Comparison of ENCODE assay signal across 19 cellular contexts in the genomic region with DNA sequence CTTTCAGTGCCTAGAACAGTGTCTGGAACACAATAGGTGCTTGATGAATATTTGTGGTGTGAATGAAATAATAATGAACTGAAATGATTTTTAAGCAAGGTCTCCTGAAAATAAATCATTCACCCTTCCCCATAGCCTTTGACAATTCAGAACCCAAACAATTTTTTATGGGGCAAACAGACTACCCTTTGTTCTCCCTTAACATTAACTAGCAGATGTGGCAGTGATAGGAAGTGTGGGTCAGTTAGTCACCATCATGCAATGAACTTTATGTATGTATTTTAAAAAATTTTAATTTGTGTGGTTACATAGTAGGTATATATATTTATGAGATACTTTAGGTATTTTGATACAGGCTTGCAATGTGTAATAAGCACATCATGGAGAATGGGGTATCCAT. TPM values are rescaled to one million over a fixed set of nuclear protein-coding genes. Genes with fewer than 3 reads are reported as not detected.
DNase-seq lines count a peak whose midpoint lies in the region; ATAC-seq, FAIRE-seq and TF ChIP-seq lines count a peak whose summit lies in the region.
"Had no signal": no experiment of that assay in that cellular context is flagged by ENCODE, and none has a peak within 500 bp of the region (broad histone marks: within the 10 kb centered on the region; RNA-seq: fewer than 3 reads in every experiment).

No MANE protein-coding gene starts in this region.

- TF ChIP-seq CTCF in mammary epithelial cell (conservative IDR thresholded peaks at IDR 0.05 in 1 of 2, IDR thresholded peaks at IDR 0.05 in 1 of 2; ENCODE audit: extremely low read depth in 1 of 2, insufficient read depth in 1 of 2, low read depth in 1 of 2, low read length in 2 of 2) (no peak), breast epithelium (IDR thresholded peaks at IDR 0.05) (no peak)

- intact Hi-C loops in mammary epithelial cell (cut with micrococcal nuclease) = no loop called here
- intact Hi-C loops in breast epithelium (cut with DNase I; ENCODE audit: low total_unique reads) = no loop called here

- H3K36me3 ChIP-seq in mammary epithelial cell (ENCODE audit: insufficient read depth, low read length) = no peaks in the 10 kb centered on the region
- no peaks in the 10 kb centered on the region for H3K36me3 ChIP-seq in breast epithelium
- H3K36me3 ChIP-seq: BLaER1 treated with 17β-estradiol and CSF1 and Interleukin-3, amounts not matched to agents 10 nM and 100 nM had no signal

- BruUV-seq in mammary epithelial cell (replicated peaks; lab: Mats Ljungman, UMichigan) = no TSS peak

- H3K4me3 ChIP-seq in mammary epithelial cell (replicated peaks in 1 of 3; ENCODE audit: insufficient read depth in 1 of 3, low read depth in 2 of 3, low read length in 3 of 3) = no peak overlapping the region
- no peak overlapping the region for H3K4me3 ChIP-seq in breast epithelium
- H3K4me3 ChIP-seq: BLaER1 treated with 17β-estradiol and CSF1 and Interleukin-3, amounts not matched to agents 10 nM and 100 nM had no signal

- peak overlapping the region; percentile 0 for H3K27ac ChIP-seq in mammary epithelial cell (ENCODE audit: insufficient read depth, low read depth, low read length)
- H3K27ac ChIP-seq in breast epithelium = no peak overlapping the region
- H3K27ac ChIP-seq: BLaER1 treated with 17β-estradiol and CSF1 and Interleukin-3, amounts not matched to agents 10 nM and 100 nM had no signal

- H3K79me2 ChIP-seq in mammary epithelial cell (ENCODE audit: insufficient read depth, low read length) = no peaks in the 10 kb centered on the region

- CTCF ChIA-PET in mammary epithelial cell (lab: Charles Lee; ENCODE audit: low non-redundant PET) = no interaction called here

- no peaks in the 10 kb centered on the region for H3K9me3 ChIP-seq in mammary epithelial cell (replicated peaks; ENCODE audit: insufficient read depth, low read length)
- H3K9me3 ChIP-seq in breast epithelium = no peaks in the 10 kb centered on the region

- peak overlapping the region; percentile 4 for H3K4me3 Mint-ChIP-seq in T-helper 2 cell treated with Interferon-gamma antibody and Interleukin-4, amounts not matched to agents 5 μg/mL and 100 μg/mL, for 36 hours
- H3K4me3 Mint-ChIP-seq in activated T-helper 17 cell treated with anti-CD3 and anti-CD28 coated beads, Interleukin-2, amount 50 U/mL, for 72 hours = peak overlapping the region; percentile 75
- H3K4me3 Mint-ChIP-seq: HFFc6 had no signal

- H2AFZ ChIP-seq in mammary epithelial cell (ENCODE audit: low read depth, low read length) = no peak overlapping the region

- no peak overlapping the region for H3K9ac ChIP-seq in mammary epithelial cell (ENCODE audit: insufficient read depth, low read length)
- H3K9ac ChIP-seq: BLaER1 treated with 17β-estradiol and CSF1 and Interleukin-3, amounts not matched to agents 10 nM and 100 nM had no signal

- DNase-seq in T-helper 2 cell treated with Interferon-gamma antibody and Interleukin-4, amounts not matched to agents 5 μg/mL and 100 μg/mL, for 36 hours (ENCODE audit: low spot score) = no peak
- no peak for DNase-seq in T-helper 2 cell
- peak; percentile 57 for DNase-seq in mammary epithelial cell
- no peak for DNase-seq in breast epithelium (ENCODE audit: low spot score in 2 of 2)
- no peak for DNase-seq in amygdala (lab: John Stamatoyannopoulos, UW)
- no peak for DNase-seq in GM12892 (ENCODE audit: insufficient read length)
- DNase-seq: 8988T, COR-L47, DMS153, EL, HFFc6, Kasumi-1, NCI-H1105 treated with DMSO at 0.1 percent for 48 hours, NCI-H187, NCI-H69 had no signal

- peak overlapping the region; percentile 91 for H3K27ac Mint-ChIP-seq in T-helper 2 cell treated with Interferon-gamma antibody and Interleukin-4, amounts not matched to agents 5 μg/mL and 100 μg/mL, for 36 hours
- peak overlapping the region; percentile 94 for H3K27ac Mint-ChIP-seq in activated T-helper 17 cell treated with anti-CD3 and anti-CD28 coated beads, Interleukin-2, amount 50 U/mL, for 72 hours
- H3K27ac Mint-ChIP-seq: HFFc6 had no signal

- peaks cover 7% of the 10 kb centered on the region for H3K9me3 Mint-ChIP-seq in T-helper 2 cell treated with Interferon-gamma antibody and Interleukin-4, amounts not matched to agents 5 μg/mL and 100 μg/mL, for 36 hours
- no peaks in the 10 kb centered on the region for H3K9me3 Mint-ChIP-seq in activated T-helper 17 cell treated with anti-CD3 and anti-CD28 coated beads, Interleukin-2, amount 50 U/mL, for 72 hours
- H3K9me3 Mint-ChIP-seq: HFFc6 had no signal

- no peak for FAIRE-seq in GM12892 (lab: Jason Lieb, UNC)
- FAIRE-seq: H1 had no signal

- no peaks in the 10 kb centered on the region for H3K4me1 ChIP-seq in mammary epithelial cell (ENCODE audit: insufficient read depth, low read length)
- no peaks in the 10 kb centered on the region for H3K4me1 ChIP-seq in breast epithelium

- TF ChIP-seq POLR2A in breast epithelium (IDR thresholded peaks at IDR 0.05) (no peak), GM12892 (IDR thresholded peaks at IDR 0.05; ENCODE audit: low read depth, low read length) (no peak)

- no peak for ATAC-seq in activated T-helper 17 cell treated with anti-CD3 and anti-CD28 coated beads, Interleukin-2, amount 50 U/mL, for 72 hours (replicated peaks)
- no peak for ATAC-seq in SK-N-SH treated with all-trans-retinoic acid at 6 μM for 48 hours

- no peaks in the 10 kb centered on the region for H3K27me3 Mint-ChIP-seq in T-helper 2 cell treated with Interferon-gamma antibody and Interleukin-4, amounts not matched to agents 5 μg/mL and 100 μg/mL, for 36 hours (ENCODE audit: low read depth)
- H3K27me3 Mint-ChIP-seq in activated T-helper 17 cell treated with anti-CD3 and anti-CD28 coated beads, Interleukin-2, amount 50 U/mL, for 72 hours = no peaks in the 10 kb centered on the region

- H4K20me1 ChIP-seq in mammary epithelial cell (ENCODE audit: insufficient read depth, low read length) = no peaks in the 10 kb centered on the region
- H4K20me1 ChIP-seq: BLaER1 treated with 17β-estradiol and CSF1 and Interleukin-3, amounts not matched to agents 10 nM and 100 nM had no signal

- H3K36me3 Mint-ChIP-seq in T-helper 2 cell treated with Interferon-gamma antibody and Interleukin-4, amounts not matched to agents 5 μg/mL and 100 μg/mL, for 36 hours (ENCODE audit: low read depth) = peaks cover 12% of the 10 kb centered on the region
- H3K36me3 Mint-ChIP-seq in activated T-helper 17 cell treated with anti-CD3 and anti-CD28 coated beads, Interleukin-2, amount 50 U/mL, for 72 hours (ENCODE audit: low read depth) = no peaks in the 10 kb centered on the region

- dilution Hi-C loops in mammary epithelial cell (cut with HindIII; ENCODE audit: low sequenced_read_pairs) = no loop called here

- H3K4me2 ChIP-seq in mammary epithelial cell (ENCODE audit: insufficient read depth, low read depth, low read length) = no peak overlapping the region

- in situ Hi-C loops in mammary epithelial cell (cut with MboI; ENCODE audit: low sequenced_read_pairs in 2 of 2) = no loop called here

- no peaks in the 10 kb centered on the region for H3K27me3 ChIP-seq in mammary epithelial cell (ENCODE audit: insufficient read depth, low read length)
- H3K27me3 ChIP-seq in breast epithelium = peaks cover 0 to 11% of the 10 kb centered on the region in 2 donors

- peaks cover 72% of the 10 kb centered on the region for H3K4me1 Mint-ChIP-seq in T-helper 2 cell treated with Interferon-gamma antibody and Interleukin-4, amounts not matched to agents 5 μg/mL and 100 μg/mL, for 36 hours (ENCODE audit: low read depth)
- H3K4me1 Mint-ChIP-seq in activated T-helper 17 cell treated with anti-CD3 and anti-CD28 coated beads, Interleukin-2, amount 50 U/mL, for 72 hours = peaks cover 42% of the 10 kb centered on the region

TF ChIP-seq in SK-N-SH treated with all-trans-retinoic acid at 6 μM for 48 hours, 23 proteins besides CTCF, POLR2A, EP300 and RAD21:
- TF ChIP-seq TOX (CRISPR knock-in tag; IDR thresholded peaks at IDR 0.05; ENCODE audit: borderline replicate concordance) (no peak), GLIS3 (CRISPR knock-in tag; IDR thresholded peaks at IDR 0.05) (no peak)

RNA-seq across cellular contexts. Expression of gene CD40LG, which starts 27.2 kb away (rescaled TPM):
- total RNA-seq in mammary epithelial cell = not detected
- polyA plus RNA-seq in mammary epithelial cell = not detected
- not detected for polyA minus RNA-seq in mammary epithelial cell
- total RNA-seq in breast epithelium = under 1 TPM; 0.29 to 0.33 (median 0.32) TPM
- total RNA-seq in activated T-helper 17 cell treated with anti-CD3 and anti-CD28 coated beads, Interleukin-2, amount 50 U/mL, for 72 hours = 100 to 1,000 TPM in 1 of 2 donors, 10 to 100 TPM in 1; 87.0 to 110 TPM
- not detected for polyA plus RNA-seq in GM12892 (2012; ENCODE audit: missing spikeins)
- total RNA-seq: H1, HFFc6 had no signal
- polyA plus RNA-seq: H1 had no signal

Comparison
In these comparisons a context has a peak if more than half of its experiments do, and no peak if none do; other contexts are left out.
1. RNA of gene CD40LG, which starts 27.2 kb away (total RNA-seq): 87.0 to 110 TPM in activated T-helper 17 cell treated with anti-CD3 and anti-CD28 coated beads, Interleukin-2, amount 50 U/mL, for 72 hours; 0.29 to 0.33 TPM in breast epithelium and not detected in mammary epithelial cell; every median in the first group is over 10 times any median in the second.